ENCODE assay signal across 1 cellular context in the genomic region with DNA sequence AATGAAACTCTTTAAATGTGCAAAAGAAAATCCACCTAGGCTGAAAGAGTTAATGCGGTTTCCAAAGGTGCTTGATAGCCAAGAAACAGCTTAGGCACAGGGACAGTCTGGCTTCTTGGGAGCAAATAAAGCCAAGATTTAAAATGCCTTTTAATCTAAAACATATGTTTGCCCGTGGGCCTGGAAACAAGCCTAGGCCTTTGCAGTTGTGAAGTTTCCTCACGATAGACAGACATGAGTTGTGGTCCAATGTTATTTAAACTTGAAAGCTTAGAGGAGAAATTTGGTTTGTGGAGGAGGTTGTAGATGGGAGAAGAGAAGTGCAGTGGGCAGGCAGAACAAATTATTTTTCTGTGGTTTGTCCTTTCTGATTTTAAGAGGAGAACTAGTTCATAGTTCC.
TF ChIP-seq lines count a peak whose summit lies in the region.

No MANE protein-coding gene starts in this region.

TF ChIP-seq in IMR-90, 13 proteins besides CTCF, POLR2A, EP300 and RAD21 (continued from another document):
- no peak for TF ChIP-seq MAFK (IDR thresholded peaks at IDR 0.05; ENCODE audit: low read depth, low read length)
